Comparison of ENCODE assay signal across 20 cellular contexts in the genomic region with DNA sequence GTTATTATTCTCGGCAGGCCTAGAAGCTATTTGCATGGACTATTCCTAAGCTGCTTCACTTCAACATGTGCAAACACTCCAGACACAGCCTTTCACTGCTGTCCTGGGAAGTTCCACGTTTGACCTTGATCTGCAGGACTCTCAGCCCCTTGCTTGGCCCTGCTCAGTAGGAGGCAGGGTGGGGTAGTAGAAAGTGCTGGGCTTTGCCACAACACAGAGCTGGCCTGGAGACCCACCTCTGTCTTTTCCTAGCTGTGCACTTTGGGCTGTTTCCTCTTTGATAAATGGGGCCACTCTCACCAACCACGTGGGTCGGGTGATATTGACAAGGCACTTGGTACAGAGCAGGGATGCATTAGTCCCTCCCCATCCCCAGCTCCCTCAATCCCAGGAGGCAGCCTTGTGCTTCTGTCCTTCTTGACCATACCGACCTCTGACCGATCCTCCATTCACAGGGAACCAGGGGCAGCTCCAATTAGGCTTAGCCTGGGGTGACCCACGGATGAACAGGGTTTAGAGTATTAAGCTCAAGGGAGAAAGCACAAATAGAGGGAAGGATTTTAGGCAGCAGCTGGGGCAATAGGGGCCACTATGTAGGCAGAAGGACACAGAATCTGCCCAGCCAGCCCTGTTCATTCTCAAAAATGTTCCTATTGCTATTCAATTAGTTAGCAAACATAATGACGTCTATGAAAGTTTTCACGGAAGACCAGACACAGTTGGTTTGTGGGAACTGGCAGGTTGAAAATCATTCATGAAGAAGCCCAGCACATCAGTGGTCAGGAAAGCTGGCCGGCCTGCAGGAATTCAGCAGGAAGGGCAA.
DNase-seq lines count a peak whose midpoint lies in the region; ATAC-seq and TF ChIP-seq lines count a peak whose summit lies in the region.
"Had no signal": no experiment of that assay in that cellular context is flagged by ENCODE, and none has a peak within 500 bp of the region (broad histone marks: within the 10 kb centered on the region; RNA-seq: fewer than 3 reads in every experiment).

No MANE protein-coding gene starts in this region.

- no peak overlapping the region for H2BK120ac ChIP-seq in neuronal stem cell (ENCODE audit: low read depth, low read length)

- H3K14ac ChIP-seq in neuronal stem cell (ENCODE audit: low read length): no peak overlapping the region

- no peak overlapping the region for H2BK5ac ChIP-seq in neuronal stem cell (ENCODE audit: low read length)

- peak overlapping the region; percentile 9 for H3K27ac Mint-ChIP-seq in activated CD4-positive, alpha-beta T cell treated with anti-CD3 and anti-CD28 coated beads, Interleukin-2, amount 10 ng/mL, durations not matched to agents 7 days and 5 days
- H3K27ac Mint-ChIP-seq: activated T-cell treated with anti-CD3 and anti-CD28 coated beads, Interleukin-2, amount 50 U/mL, for 72 hours; type B pancreatic cell had no signal

- H3K9ac ChIP-seq in neuronal stem cell (ENCODE audit: low read depth, low read length, poor library complexity): no peak overlapping the region
- H3K9ac ChIP-seq in colonic mucosa (ENCODE audit: low read depth in 2 of 2, low read length in 2 of 2): no peak overlapping the region

- H3K27me3 ChIP-seq in neuronal stem cell (ENCODE audit: control insufficient read depth in 3 of 3, insufficient read depth in 3 of 3, low read depth in 1 of 3, low read length in 3 of 3) (peaks cover 0 to 29% (median 0%) of the 10 kb centered on the region in 3 experiments), colonic mucosa (no peaks in the 10 kb centered on the region), adrenal gland (no peaks in the 10 kb centered on the region)
- H3K27me3 ChIP-seq: heart right ventricle had no signal

- no peaks in the 10 kb centered on the region for H3K36me3 ChIP-seq in neuronal stem cell (replicated peaks in 1 of 2; ENCODE audit: control insufficient read depth in 2 of 2, insufficient read depth in 2 of 2, low read length in 2 of 2)
- H3K36me3 ChIP-seq in colonic mucosa: no peaks in the 10 kb centered on the region
- H3K36me3 ChIP-seq in adrenal gland (replicated peaks in 1 of 2): peaks cover 0 to 28% of the 10 kb centered on the region in 2 donors

- no peak overlapping the region for H3K27ac ChIP-seq in neuronal stem cell (replicated peaks; ENCODE audit: low read length)
- no peak overlapping the region for H3K27ac ChIP-seq in colonic mucosa
- H3K27ac ChIP-seq in adrenal gland: no peak overlapping the region
- H3K27ac ChIP-seq: heart right ventricle, skin epidermis had no signal

- H3K4me1 ChIP-seq in neuronal stem cell (ENCODE audit: control insufficient read depth in 2 of 2, insufficient read depth in 1 of 2, low read depth in 1 of 2, low read length in 2 of 2) (no peaks in the 10 kb centered on the region), colonic mucosa (no peaks in the 10 kb centered on the region), adrenal gland (replicated peaks in 1 of 2) (no peaks in the 10 kb centered on the region)

- no peak overlapping the region for H4K91ac ChIP-seq in neuronal stem cell (ENCODE audit: low read depth, low read length, poor library complexity)

- H2BK15ac ChIP-seq in neuronal stem cell (ENCODE audit: low read length): no peak overlapping the region

- CTCF ChIA-PET in activated CD4-positive, alpha-beta T cell treated with anti-CD3 and anti-CD28 coated beads, Interleukin-2, amount 10 ng/mL, durations not matched to agents 7 days and 5 days (lab: Charles Lee): interaction anchor here (0.6 to 3.5 kb wide), 8 partner anchors 10 to 486 kb away, joined by 3 to 19 read pairs (median 3); no protein-coding TSS in a partner anchor

- peak overlapping the region; percentile 11 for H2AK5ac ChIP-seq in neuronal stem cell (ENCODE audit: low read depth, low read length)

- no CpG with 5 or more reads among the region's 10 CpGs for WGBS in neuronal stem cell (ENCODE audit: extremely low coverage in 2 of 2, insufficient read length in 2 of 2, insufficient replicate concordance in 1 of 2), 2 donors
- WGBS in adrenal gland, 4 donors: 75 to 84% (median 80%) methylated on average over 9 to 10 of the region's 10 CpGs

- POLR2A ChIA-PET in activated CD4-positive, alpha-beta T cell treated with anti-CD3 and anti-CD28 coated beads, Interleukin-2, amount 10 ng/mL, durations not matched to agents 7 days and 5 days (lab: Charles Lee): no interaction called here

- H3K4me3 Mint-ChIP-seq in activated CD4-positive, alpha-beta T cell treated with anti-CD3 and anti-CD28 coated beads, Interleukin-2, amount 10 ng/mL, durations not matched to agents 7 days and 5 days: no peak overlapping the region
- H3K4me3 Mint-ChIP-seq: activated T-cell treated with anti-CD3 and anti-CD28 coated beads, Interleukin-2, amount 50 U/mL, for 72 hours; type B pancreatic cell had no signal

- H3K9me3 ChIP-seq in neuronal stem cell (replicated peaks in 1 of 2; ENCODE audit: control insufficient read depth in 2 of 2, insufficient read depth in 1 of 2, low read depth in 1 of 2, low read length in 2 of 2): no peaks in the 10 kb centered on the region
- H3K9me3 ChIP-seq in colonic mucosa: no peaks in the 10 kb centered on the region
- no peaks in the 10 kb centered on the region for H3K9me3 ChIP-seq in adrenal gland (replicated peaks in 1 of 3)
- H3K9me3 ChIP-seq: heart right ventricle had no signal

- H3K4me3 ChIP-seq in fibroblast of the aortic adventitia (ENCODE audit: low read depth, low read length) (no peak overlapping the region), neuronal stem cell (ENCODE audit: low read length in 2 of 2) (no peak overlapping the region), colonic mucosa (no peak overlapping the region), adrenal gland (no peak overlapping the region)
- H3K4me3 ChIP-seq: heart right ventricle, skin epidermis had no signal

- no peaks in the 10 kb centered on the region for H3K27me3 Mint-ChIP-seq in activated CD4-positive, alpha-beta T cell treated with anti-CD3 and anti-CD28 coated beads, Interleukin-2, amount 10 ng/mL, durations not matched to agents 7 days and 5 days

- H3K79me1 ChIP-seq in neuronal stem cell (ENCODE audit: low read depth, low read length): no peaks in the 10 kb centered on the region

- intact Hi-C loops in colonic mucosa (cut with DNase I) (no loop called here), adrenal gland (cut with DNase I) (no loop called here)

- no peak overlapping the region for H4K8ac ChIP-seq in neuronal stem cell (ENCODE audit: low read depth, low read length)

- no peak overlapping the region for H2BK12ac ChIP-seq in neuronal stem cell (ENCODE audit: low read length)

- no peak for ATAC-seq in GM18861 (IDR thresholded peaks at IDR 0.05; ENCODE audit: unreplicated experiment)
- ATAC-seq: activated T-cell treated with anti-CD3 and anti-CD28 coated beads, Interleukin-2, amount 50 U/mL, for 72 hours had no signal

- no peaks in the 10 kb centered on the region for H3K9me3 Mint-ChIP-seq in activated CD4-positive, alpha-beta T cell treated with anti-CD3 and anti-CD28 coated beads, Interleukin-2, amount 10 ng/mL, durations not matched to agents 7 days and 5 days
- H3K9me3 Mint-ChIP-seq: activated T-cell treated with anti-CD3 and anti-CD28 coated beads, Interleukin-2, amount 50 U/mL, for 72 hours; type B pancreatic cell had no signal

- H3K4me2 ChIP-seq in neuronal stem cell (ENCODE audit: insufficient read depth, low read length, poor library complexity, severe bottlenecking): no peak overlapping the region

- no peak overlapping the region for H3K18ac ChIP-seq in neuronal stem cell (ENCODE audit: low read length)

- no peak overlapping the region for H3K23ac ChIP-seq in neuronal stem cell (ENCODE audit: low read depth, low read length, poor library complexity)

- DNase-seq in activated CD4-positive, alpha-beta T cell treated with anti-CD3 and anti-CD28 coated beads, Interleukin-2, amount 10 ng/mL, durations not matched to agents 7 days and 5 days: no peak
- DNase-seq in activated CD4-positive, alpha-beta T cell treated with anti-CD3 and anti-CD28 coated beads for 1 hour: no peak
- peak; percentile 41 to 47 for DNase-seq in NCI-H526 (lab: John Stamatoyannopoulos, UW)
- peak; percentile 28 for DNase-seq in fibroblast of the aortic adventitia (ENCODE audit: low read depth)
- DNase-seq in neuronal stem cell (ENCODE audit: low spot score): no peak
- DNase-seq in colonic mucosa: no peak
- DNase-seq in adrenal gland: no peak
- DNase-seq: activated naive CD4-positive, alpha-beta T cell treated with anti-CD3 and anti-CD28 coated beads, Interleukin-2, amount 50 U/mL, for 16 hours; activated T-cell treated with anti-CD3 and anti-CD28 coated beads, Interleukin-2, amount 50 U/mL, for 72 hours; aorta; DMS79; effector memory CD4-positive, alpha-beta T cell; GDM1; heart right ventricle; kidney glomerular epithelial cell; NCI-H2029 treated with DMSO at 0.1 percent for 48 hours; NCI-H2227 treated with DMSO at 0.1 percent for 48 hours had no signal

- no peak for TF ChIP-seq POLR2A in adrenal gland (IDR thresholded peaks at IDR 0.05)

- H3K36me3 Mint-ChIP-seq in activated CD4-positive, alpha-beta T cell treated with anti-CD3 and anti-CD28 coated beads, Interleukin-2, amount 10 ng/mL, durations not matched to agents 7 days and 5 days (ENCODE audit: low read depth): peaks cover 42% of the 10 kb centered on the region
- H3K36me3 Mint-ChIP-seq: type B pancreatic cell had no signal

- no peak overlapping the region for H3K4ac ChIP-seq in neuronal stem cell (ENCODE audit: low read length)

- no peak for TF ChIP-seq CTCF in fibroblast of the aortic adventitia (IDR thresholded peaks at IDR 0.05; ENCODE audit: insufficient read depth, low read length)
- TF ChIP-seq CTCF in colonic mucosa (IDR thresholded peaks at IDR 0.05): no peak
- TF ChIP-seq CTCF in adrenal gland (IDR thresholded peaks at IDR 0.05): no peak

- H2AFZ ChIP-seq in neuronal stem cell (ENCODE audit: low read length): no peak overlapping the region

- no peaks in the 10 kb centered on the region for H3K4me1 Mint-ChIP-seq in activated CD4-positive, alpha-beta T cell treated with anti-CD3 and anti-CD28 coated beads, Interleukin-2, amount 10 ng/mL, durations not matched to agents 7 days and 5 days

Comparison
In these comparisons a context has a peak if more than half of its experiments do, and no peak if none do; other contexts are left out.
1. DNase-seq: peak in NCI-H526 (2 of 2) and fibroblast of the aortic adventitia (single experiment); none in activated CD4-positive, alpha-beta T cell treated with anti-CD3 and anti-CD28 coated beads, Interleukin-2, amount 10 ng/mL, durations not matched to agents 7 days and 5 days (single experiment), activated CD4-positive, alpha-beta T cell treated with anti-CD3 and anti-CD28 coated beads for 1 hour (single experiment), neuronal stem cell (single experiment), colonic mucosa (single experiment) and adrenal gland (0 of 7).